2 cellular contexts compared by ENCODE assay signal in genomic region chr9:33225319-33226152, GRCh38.
TF ChIP-seq lines count a peak whose summit lies in the region.

No MANE protein-coding gene starts in this region.

TF ChIP-seq in WTC11, 78 proteins besides CTCF, POLR2A, EP300 and RAD21:
- TF ChIP-seq, protein P1, sequence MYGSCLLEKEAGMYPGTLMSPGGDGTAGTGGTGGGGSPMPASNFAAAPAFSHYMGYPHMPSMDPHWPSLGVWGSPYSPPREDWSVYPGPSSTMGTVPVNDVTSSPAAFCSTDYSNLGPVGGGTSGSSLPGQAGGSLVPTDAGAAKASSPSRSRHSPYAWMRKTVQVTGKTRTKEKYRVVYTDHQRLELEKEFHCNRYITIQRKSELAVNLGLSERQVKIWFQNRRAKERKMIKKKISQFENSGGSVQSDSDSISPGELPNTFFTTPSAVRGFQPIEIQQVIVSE (CRISPR knock-in tag; IDR thresholded peaks at IDR 0.05; ENCODE audit: borderline replicate concordance), result no peak
- TF ChIP-seq, protein P2, sequence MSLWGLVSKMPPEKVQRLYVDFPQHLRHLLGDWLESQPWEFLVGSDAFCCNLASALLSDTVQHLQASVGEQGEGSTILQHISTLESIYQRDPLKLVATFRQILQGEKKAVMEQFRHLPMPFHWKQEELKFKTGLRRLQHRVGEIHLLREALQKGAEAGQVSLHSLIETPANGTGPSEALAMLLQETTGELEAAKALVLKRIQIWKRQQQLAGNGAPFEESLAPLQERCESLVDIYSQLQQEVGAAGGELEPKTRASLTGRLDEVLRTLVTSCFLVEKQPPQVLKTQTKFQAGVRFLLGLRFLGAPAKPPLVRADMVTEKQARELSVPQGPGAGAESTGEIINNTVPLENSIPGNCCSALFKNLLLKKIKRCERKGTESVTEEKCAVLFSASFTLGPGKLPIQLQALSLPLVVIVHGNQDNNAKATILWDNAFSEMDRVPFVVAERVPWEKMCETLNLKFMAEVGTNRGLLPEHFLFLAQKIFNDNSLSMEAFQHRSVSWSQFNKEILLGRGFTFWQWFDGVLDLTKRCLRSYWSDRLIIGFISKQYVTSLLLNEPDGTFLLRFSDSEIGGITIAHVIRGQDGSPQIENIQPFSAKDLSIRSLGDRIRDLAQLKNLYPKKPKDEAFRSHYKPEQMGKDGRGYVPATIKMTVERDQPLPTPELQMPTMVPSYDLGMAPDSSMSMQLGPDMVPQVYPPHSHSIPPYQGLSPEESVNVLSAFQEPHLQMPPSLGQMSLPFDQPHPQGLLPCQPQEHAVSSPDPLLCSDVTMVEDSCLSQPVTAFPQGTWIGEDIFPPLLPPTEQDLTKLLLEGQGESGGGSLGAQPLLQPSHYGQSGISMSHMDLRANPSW (CRISPR knock-in tag; conservative IDR thresholded peaks at IDR 0.05; ENCODE audit: low read depth), result no peak
- TF ChIP-seq, protein P3, sequence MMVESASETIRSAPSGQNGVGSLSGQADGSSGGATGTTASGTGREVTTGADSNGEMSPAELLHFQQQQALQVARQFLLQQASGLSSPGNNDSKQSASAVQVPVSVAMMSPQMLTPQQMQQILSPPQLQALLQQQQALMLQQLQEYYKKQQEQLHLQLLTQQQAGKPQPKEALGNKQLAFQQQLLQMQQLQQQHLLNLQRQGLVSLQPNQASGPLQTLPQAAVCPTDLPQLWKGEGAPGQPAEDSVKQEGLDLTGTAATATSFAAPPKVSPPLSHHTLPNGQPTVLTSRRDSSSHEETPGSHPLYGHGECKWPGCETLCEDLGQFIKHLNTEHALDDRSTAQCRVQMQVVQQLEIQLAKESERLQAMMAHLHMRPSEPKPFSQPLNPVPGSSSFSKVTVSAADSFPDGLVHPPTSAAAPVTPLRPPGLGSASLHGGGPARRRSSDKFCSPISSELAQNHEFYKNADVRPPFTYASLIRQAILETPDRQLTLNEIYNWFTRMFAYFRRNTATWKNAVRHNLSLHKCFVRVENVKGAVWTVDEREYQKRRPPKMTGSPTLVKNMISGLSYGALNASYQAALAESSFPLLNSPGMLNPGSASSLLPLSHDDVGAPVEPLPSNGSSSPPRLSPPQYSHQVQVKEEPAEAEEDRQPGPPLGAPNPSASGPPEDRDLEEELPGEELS (CRISPR knock-in tag; IDR thresholded peaks at IDR 0.05), result no peak
- no peak for TF ChIP-seq ZNF232 (CRISPR knock-in tag; IDR thresholded peaks at IDR 0.05)
- TF ChIP-seq ELF4 (CRISPR knock-in tag; IDR thresholded peaks at IDR 0.05; ENCODE audit: low read depth), result no peak
- no peak for TF ChIP-seq ZNF317 (CRISPR knock-in tag; IDR thresholded peaks at IDR 0.05; ENCODE audit: borderline replicate concordance, low read depth)
- no peak for TF ChIP-seq ZNF416 (CRISPR knock-in tag; IDR thresholded peaks at IDR 0.05)

TF ChIP-seq in HepG2, 621 proteins besides CTCF, POLR2A, EP300 and RAD21:
- TF ChIP-seq, protein P4, sequence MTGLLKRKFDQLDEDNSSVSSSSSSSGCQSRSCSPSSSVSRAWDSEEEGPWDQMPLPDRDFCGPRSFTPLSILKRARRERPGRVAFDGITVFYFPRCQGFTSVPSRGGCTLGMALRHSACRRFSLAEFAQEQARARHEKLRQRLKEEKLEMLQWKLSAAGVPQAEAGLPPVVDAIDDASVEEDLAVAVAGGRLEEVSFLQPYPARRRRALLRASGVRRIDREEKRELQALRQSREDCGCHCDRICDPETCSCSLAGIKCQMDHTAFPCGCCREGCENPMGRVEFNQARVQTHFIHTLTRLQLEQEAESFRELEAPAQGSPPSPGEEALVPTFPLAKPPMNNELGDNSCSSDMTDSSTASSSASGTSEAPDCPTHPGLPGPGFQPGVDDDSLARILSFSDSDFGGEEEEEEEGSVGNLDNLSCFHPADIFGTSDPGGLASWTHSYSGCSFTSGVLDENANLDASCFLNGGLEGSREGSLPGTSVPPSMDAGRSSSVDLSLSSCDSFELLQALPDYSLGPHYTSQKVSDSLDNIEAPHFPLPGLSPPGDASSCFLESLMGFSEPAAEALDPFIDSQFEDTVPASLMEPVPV (CRISPR knock-in tag; IDR thresholded peaks at IDR 0.05), result no peak
- TF ChIP-seq SMC3 (IDR thresholded peaks at IDR 0.05; ENCODE audit: low read length) (peak; percentile 89), GATAD2A (CRISPR knock-in tag; IDR thresholded peaks at IDR 0.05) (peak; percentile 41; the same call in 1 of the 2 replicates), ARID3A (IDR thresholded peaks at IDR 0.05; ENCODE audit: low read depth, low read length) (peak; percentile 36; the same call in 1 of the 2 replicates), RBAK (CRISPR knock-in tag; IDR thresholded peaks at IDR 0.05) (no peak), GLI4 (CRISPR knock-in tag; IDR thresholded peaks at IDR 0.05; ENCODE audit: borderline replicate concordance) (no peak), TAF15 (IDR thresholded peaks at IDR 0.05; ENCODE audit: low read depth, low read length, poor library complexity, severe bottlenecking) (no peak), HCFC1 (IDR thresholded peaks at IDR 0.05; ENCODE audit: low read depth, low read length) (no peak), MIXL1 (CRISPR knock-in tag; IDR thresholded peaks at IDR 0.05) (0 out of 2 replicates have a peak, but pooled peaks have one; percentile 51), STAG1 (CRISPR knock-in tag; IDR thresholded peaks at IDR 0.05) (peak; percentile 88)
